ENCODE assay signal across 8 cellular contexts in the genomic region with DNA sequence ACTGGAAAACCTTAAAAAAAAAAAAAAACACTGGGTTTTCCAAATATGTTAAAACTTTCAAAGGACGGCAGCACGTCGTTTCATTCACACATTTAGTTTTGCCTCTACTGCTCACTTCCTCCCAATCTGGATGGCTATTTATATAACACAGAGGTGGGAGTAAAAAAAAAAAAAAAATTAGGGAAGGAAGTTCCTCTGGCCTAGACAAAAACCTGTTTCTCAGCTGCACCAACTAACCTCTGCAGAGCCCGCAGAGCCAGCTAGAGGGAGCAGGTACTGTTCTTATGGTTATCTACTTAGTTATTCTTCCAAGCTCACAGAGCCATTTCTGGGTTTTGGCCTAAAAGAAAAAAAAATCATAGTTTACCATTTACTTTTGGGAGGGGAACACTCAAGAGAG.
DNase-seq lines count a peak whose midpoint lies in the region; ATAC-seq and TF ChIP-seq lines count a peak whose summit lies in the region.

No MANE protein-coding gene starts in this region.

- TF ChIP-seq CTCF in WERI-Rb-1 (IDR thresholded peaks at IDR 0.05; ENCODE audit: low read depth, low read length): 0 out of 2 replicates have a peak, but pooled peaks have one; percentile 13

- no peaks in the 10 kb centered on the region for H3K9me3 ChIP-seq in WERI-Rb-1 (ENCODE audit: severe bottlenecking)

- DNase-seq in DMS53 (lab: John Stamatoyannopoulos, UW) (peak; percentile 13), DMS53 treated with DMSO at 0.1 percent for 48 hours (lab: John Stamatoyannopoulos, UW; ENCODE audit: unreplicated experiment) (no peak), WERI-Rb-1 (no peak), iPS-NIHi7 (ENCODE audit: extremely low spot score) (peak; percentile 52), superior temporal gyrus (ENCODE audit: extremely low spot score) (peak; percentile 56)

- H3K4me3 ChIP-seq in WERI-Rb-1 (ENCODE audit: low read depth, low read length): no peak overlapping the region

- H3K27me3 ChIP-seq in WERI-Rb-1 (ENCODE audit: insufficient read depth, low read depth, severe bottlenecking): no peaks in the 10 kb centered on the region

- H3K36me3 ChIP-seq in WERI-Rb-1: peaks cover 97% of the 10 kb centered on the region

- H3K27ac ChIP-seq in WERI-Rb-1: no peak overlapping the region

- ATAC-seq in GM21528 (IDR thresholded peaks at IDR 0.05; ENCODE audit: low FRiP score, unreplicated experiment) (no peak), HG03521 (IDR thresholded peaks at IDR 0.05; ENCODE audit: unreplicated experiment) (no peak), GM19452 (IDR thresholded peaks at IDR 0.05; ENCODE audit: unreplicated experiment) (no peak)

Comparison
In these comparisons a context has a peak if more than half of its experiments do, and no peak if none do; other contexts are left out.
1. DNase-seq: peak in DMS53 (single experiment), iPS-NIHi7 (single experiment) and superior temporal gyrus (single experiment); none in DMS53 treated with DMSO at 0.1 percent for 48 hours (single experiment) and WERI-Rb-1 (single experiment).